In the genomic region with DNA sequence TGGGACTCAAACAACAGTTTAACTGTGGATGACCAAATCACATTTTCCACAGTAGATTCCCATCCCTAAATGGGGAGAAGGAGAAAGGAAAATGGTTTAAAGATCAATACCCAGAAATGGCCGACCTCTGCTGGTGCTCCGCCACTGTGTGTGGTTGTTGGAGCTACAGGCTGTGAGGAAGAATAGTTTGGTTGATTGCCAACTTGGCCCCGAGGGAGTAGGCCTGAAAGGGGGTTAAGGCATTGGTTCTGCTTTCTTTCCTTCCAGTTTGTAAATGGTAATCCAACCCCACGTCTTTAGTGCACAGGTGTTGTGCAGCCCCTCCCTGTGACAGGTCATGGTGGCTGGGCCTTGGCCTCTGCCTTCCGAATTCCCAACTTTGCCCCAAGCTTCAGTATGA, we compare ENCODE assay signal across 23 cellular contexts. TPM values are rescaled to one million over a fixed set of nuclear protein-coding genes. Genes with fewer than 3 reads are reported as not detected.
DNase-seq lines count a peak whose midpoint lies in the region; ATAC-seq, FAIRE-seq and TF ChIP-seq lines count a peak whose summit lies in the region.
"Had no signal": no experiment of that assay in that cellular context is flagged by ENCODE, and none has a peak within 500 bp of the region (broad histone marks: within the 10 kb centered on the region; RNA-seq: fewer than 3 reads in every experiment).

No MANE protein-coding gene starts in this region.

- intact Hi-C loops in GM12878 (cut with micrococcal nuclease; ENCODE audit: unreplicated experiment), result loop anchor here (10.0 kb wide), 2 partner anchors 201 to 209 kb away; no protein-coding TSS in a partner anchor

- no peak for TF ChIP-seq EP300 in GM12878 (IDR thresholded peaks at IDR 0.05; ENCODE audit: borderline replicate concordance in 1 of 2, control insufficient read depth in 1 of 2, low read depth in 2 of 2, low read length in 2 of 2)

- H4K20me1 ChIP-seq in GM12878 (ENCODE audit: control insufficient read depth, insufficient read depth), result no peaks in the 10 kb centered on the region

- no peaks in the 10 kb centered on the region for H3K4me1 Mint-ChIP-seq in natural killer cell treated with Interleukin-12 subunit alpha and Interleukin-12 subunit beta and Interleukin-15 and Interleukin-18, amount 100 ng/mL, for 72 hours (ENCODE audit: low read depth in 2 of 2)

- no peak overlapping the region for H3K4me3 Mint-ChIP-seq in natural killer cell treated with Interleukin-12 subunit alpha and Interleukin-12 subunit beta and Interleukin-15 and Interleukin-18, amount 100 ng/mL, for 72 hours

- no peaks in the 10 kb centered on the region; a peak in 2 of 4 replicates for H3K27me3 ChIP-seq in GM12878 (replicated peaks in 1 of 2; ENCODE audit: control insufficient read depth in 2 of 2, insufficient read depth in 2 of 2, low read length in 1 of 2)
- no peaks in the 10 kb centered on the region for H3K27me3 ChIP-seq in skeletal muscle tissue (ENCODE audit: control insufficient read depth in 3 of 3, insufficient read depth in 3 of 3, low read length in 3 of 3)

- H3K4me3 ChIP-seq in GM12878 (no peak overlapping the region), skeletal muscle tissue (ENCODE audit: low read length in 3 of 3) (no peak overlapping the region)
- H3K4me3 ChIP-seq: A549, GM23248, lower lobe of right lung had no signal

- WGBS in GM12878 (ENCODE audit: insufficient coverage, insufficient replicate concordance, low lambda C conversion rate, missing lambda C conversion rate), result under 1% methylated on average over 5 of the region's 5 CpGs

- no peak for TF ChIP-seq RAD21 in GM12878 (IDR thresholded peaks at IDR 0.05; ENCODE audit: insufficient read depth, low read depth, low read length)

- H3K9me3 ChIP-seq in GM12878 (replicated peaks; ENCODE audit: control insufficient read depth, insufficient read depth, low read length) (no peaks in the 10 kb centered on the region), skeletal muscle tissue (ENCODE audit: control insufficient read depth in 3 of 3, low read length in 3 of 3) (no peaks in the 10 kb centered on the region)
- H3K9me3 ChIP-seq: A549, lower lobe of right lung had no signal

- POLR2A ChIA-PET in GM12878 (lab: Charles Lee), result no interaction called here

- peak; percentile 73 for FAIRE-seq in GM12878 (lab: Jason Lieb, UNC)
- FAIRE-seq: A549, D721Med, endothelial cell of umbilical vein, islet of Langerhans had no signal

- peak in 2 of 3 experiments; percentile 10 to 44 for DNase-seq in NCI-H1417 (lab: John Stamatoyannopoulos, UW)
- DNase-seq in NCI-H1417 treated with DMSO at 0.1 percent for 48 hours (lab: John Stamatoyannopoulos, UW), result no peak
- DNase-seq in NCI-H1105 treated with DMSO at 0.1 percent for 48 hours (lab: John Stamatoyannopoulos, UW), result peak; percentile 64
- DNase-seq in GM12878 (ENCODE audit: low read depth, low spot score), result no peak
- no peak for DNase-seq in erythroblast (lab: John Stamatoyannopoulos, UW)
- no peak for DNase-seq in natural killer cell treated with Interleukin-12 subunit alpha and Interleukin-12 subunit beta and Interleukin-15 and Interleukin-18, amount 100 ng/mL, for 72 hours (ENCODE audit: low spot score)
- no peak for DNase-seq in stimulated activated CD4-positive, alpha-beta T cell treated with anti-CD3 and anti-CD28 coated beads, Interleukin-1b, Interleukin-23, amount 100 ng/mL, for 48 hours
- DNase-seq: activated CD4-positive, alpha-beta T cell treated with anti-CD3 and anti-CD28 coated beads, Interleukin-2, amount 50 U/mL, for 48 hours; activated effector memory CD4-positive, alpha-beta T cell treated with anti-CD3 and anti-CD28 coated beads, Interleukin-2, amount 50 U/mL, for 16 hours; dermis blood vessel endothelial cell; GDM1; hippocampal formation; lower lobe of right lung; NCI-H226; stimulated activated CD4-positive, alpha-beta T cell treated with anti-CD3 and anti-CD28 coated beads, Interleukin-15, amount 100 ng/mL, for 24 hours had no signal

- no peak overlapping the region for H3K9ac ChIP-seq in GM12878 (ENCODE audit: control insufficient read depth, insufficient read depth, low read length)
- H3K9ac ChIP-seq in skeletal muscle tissue (ENCODE audit: low read depth in 1 of 3, low read length in 3 of 3), result no peak overlapping the region
- H3K9ac ChIP-seq: GM23248 had no signal

- no peaks in the 10 kb centered on the region for H3K4me1 ChIP-seq in GM12878 (ENCODE audit: control insufficient read depth, insufficient read depth, low read length)
- H3K4me1 ChIP-seq in skeletal muscle tissue (ENCODE audit: control insufficient read depth in 3 of 3, insufficient read depth in 3 of 3, low read length in 3 of 3), result peaks cover 7 to 19% (median 13%) of the 10 kb centered on the region in 3 donors
- H3K4me1 ChIP-seq: A549, lower lobe of right lung had no signal

- CTCF ChIA-PET in GM12878 (lab: Yijun Ruan, JAX), result interaction anchor here (1.0 to 1.2 kb wide), 2 partner anchors 11 to 360 kb away, joined by 3 read pairs; no protein-coding TSS in a partner anchor

- no TSS peak for BruUV-seq in GM12878 (replicated peaks; lab: Mats Ljungman, UMichigan)

- H3K9me3 Mint-ChIP-seq in natural killer cell treated with Interleukin-12 subunit alpha and Interleukin-12 subunit beta and Interleukin-15 and Interleukin-18, amount 100 ng/mL, for 72 hours, result no peaks in the 10 kb centered on the region

- ATAC-seq in GM12878, result no peak
- ATAC-seq in natural killer cell treated with Interleukin-12 subunit alpha and Interleukin-12 subunit beta and Interleukin-15 and Interleukin-18, amount 100 ng/mL, for 72 hours, result no peak
- ATAC-seq: A549, lower lobe of right lung, SK-N-SH treated with all-trans-retinoic acid at 6 μM for 48 hours had no signal

- no peak for TF ChIP-seq CTCF in GM12878 (IDR thresholded peaks at IDR 0.05 in 2 of 3, conservative IDR thresholded peaks at IDR 0.05 in 1 of 3; ENCODE audit: control insufficient read depth in 2 of 3, extremely low read depth in 1 of 3, insufficient read depth in 1 of 3, low read depth in 3 of 3, low read length in 3 of 3)

- H3K27me3 Mint-ChIP-seq in natural killer cell treated with Interleukin-12 subunit alpha and Interleukin-12 subunit beta and Interleukin-15 and Interleukin-18, amount 100 ng/mL, for 72 hours, result peaks cover 13 to 40% of the 10 kb centered on the region in 2 donors

- no peak overlapping the region for H3K27ac ChIP-seq in GM12878 (ENCODE audit: control insufficient read depth, insufficient read depth)
- H3K27ac ChIP-seq in skeletal muscle tissue (ENCODE audit: low read depth, low read length), result peak overlapping the region; percentile 5
- H3K27ac ChIP-seq: A549, C4-2B, GM23248, lower lobe of right lung had no signal

- in situ Hi-C loops in GM12878 (cut with MboI), result no loop called here

- no peaks in the 10 kb centered on the region for H3K36me3 Mint-ChIP-seq in natural killer cell treated with Interleukin-12 subunit alpha and Interleukin-12 subunit beta and Interleukin-15 and Interleukin-18, amount 100 ng/mL, for 72 hours

- H3K4me2 ChIP-seq in GM12878 (ENCODE audit: control insufficient read depth, insufficient read depth), result no peak overlapping the region
- H3K4me2 ChIP-seq: A549 had no signal

- H3K79me2 ChIP-seq in GM12878 (ENCODE audit: control insufficient read depth, insufficient read depth, low read length), result no peaks in the 10 kb centered on the region

- no peak overlapping the region for H3K27ac Mint-ChIP-seq in natural killer cell treated with Interleukin-12 subunit alpha and Interleukin-12 subunit beta and Interleukin-15 and Interleukin-18, amount 100 ng/mL, for 72 hours

- TF ChIP-seq POLR2A in GM12878 (IDR thresholded peaks at IDR 0.05; ENCODE audit: low read depth, low read length) (no peak), erythroblast (IDR thresholded peaks at IDR 0.05; ENCODE audit: low read length) (no peak)

- no peak overlapping the region for H2AFZ ChIP-seq in GM12878 (ENCODE audit: control insufficient read depth, low read depth, low read length)
- H2AFZ ChIP-seq: GM23248 had no signal

- SMC1A ChIA-PET in GM12878 (lab: Charles Lee; ENCODE audit: uncharacterized antibody, unreplicated experiment), result interaction anchor here (0.9 to 1.3 kb wide), 3 partner anchors 19 to 198 kb away, joined by 3 to 5 read pairs (median 4); no protein-coding TSS in a partner anchor

- H3K36me3 ChIP-seq in GM12878 (ENCODE audit: control insufficient read depth in 2 of 2, insufficient read depth in 2 of 2, low read length in 1 of 2) (no peaks in the 10 kb centered on the region), skeletal muscle tissue (ENCODE audit: control insufficient read depth in 3 of 3, insufficient read depth in 3 of 3, low read length in 3 of 3) (no peaks in the 10 kb centered on the region)
- H3K36me3 ChIP-seq: lower lobe of right lung had no signal

- RAD21 ChIA-PET in GM12878 (lab: Charles Lee; ENCODE audit: unreplicated experiment), result interaction anchor here (1.1 to 1.3 kb wide), 2 partner anchors 51 to 163 kb away, joined by 3 to 4 read pairs; partner anchors contain the start of gene KALRN

TF ChIP-seq in GM12878, 131 proteins besides CTCF, POLR2A, EP300 and RAD21 (continues in another document):
- no peak for TF ChIP-seq EGR1 (IDR thresholded peaks at IDR 0.05; ENCODE audit: borderline replicate concordance in 1 of 2, low read depth in 2 of 2, low read length in 2 of 2)

RNA-seq across cellular contexts. Expression of gene KALRN, which starts 50.8 kb away (rescaled TPM):
- total RNA-seq in GM12878 (2013; cell fraction: nucleolus; rRNA removed), result 12.0 and 13.9 TPM in 2 replicates
- total RNA-seq in GM12878 (2014; rRNA removed), result 0.22 and 0.23 TPM in 2 replicates
- 0.27 and 0.32 TPM in 2 replicates for total RNA-seq in GM12878 (2014; rRNA removed; fragmentation: Illumina TruSeq; extraction: Trizol)
- 0.26 and 0.27 TPM in 2 replicates for total RNA-seq in GM12878 (2021)
- 0.94 TPM for polyA plus RNA-seq in GM12878 (2011; ENCODE audit: low read depth)
- 1.3 and 3.4 TPM in 2 replicates for polyA plus RNA-seq in GM12878 (2011; rRNA removed)
- polyA plus RNA-seq in GM12878 (2011; cell fraction: cytosol; rRNA removed), result 1.9 and 2.5 TPM in 2 replicates
- polyA plus RNA-seq in GM12878 (2011; cell fraction: nucleus; rRNA removed), result 2.5 and 3.8 TPM in 2 replicates
- polyA plus RNA-seq in GM12878 (2012), result 0.85 and 1.7 TPM in 2 replicates
- polyA plus RNA-seq in GM12878 (2014; fragmentation: Illumina TruSeq; extraction: Trizol), result 0.15 and 0.87 TPM in 2 replicates
- under 1 TPM; 0.02 to 0.03 TPM for polyA plus RNA-seq in GM12878 (2014; fragmentation: Nextera tagmentation; extraction: Ambion mirVana)
- polyA plus RNA-seq in GM12878 (2014; rRNA removed), result 0.13 and 0.17 TPM in 2 replicates
- polyA plus RNA-seq in GM12878 (2016; fragmentation: Nextera tagmentation; extraction: Ambion mirVana), result under 1 TPM in 1 of 2 experiments, not detected in 1; 0.25 TPM
- 3.8 and 5.2 TPM in 2 replicates for polyA minus RNA-seq in GM12878 (2011; rRNA and poly(A)+ RNA removed)
- polyA minus RNA-seq in GM12878 (2011; cell fraction: cytosol; rRNA and poly(A)+ RNA removed), result 1.2 and 2.1 TPM in 2 replicates
- 2.5 and 3.7 TPM in 2 replicates for polyA minus RNA-seq in GM12878 (2011; cell fraction: nucleus; rRNA and poly(A)+ RNA removed)
- 8.9 TPM for total RNA-seq in skeletal muscle tissue
- under 1 TPM; 0.26 to 0.86 TPM for total RNA-seq in natural killer cell treated with Interleukin-12 subunit alpha and Interleukin-12 subunit beta and Interleukin-15 and Interleukin-18, amount 100 ng/mL, for 72 hours

Comparison
In these comparisons a context has a peak if more than half of its experiments do, and no peak if none do; other contexts are left out.
1. DNase-seq: peak in NCI-H1417 (2 of 3) and NCI-H1105 treated with DMSO at 0.1 percent for 48 hours (single experiment); none in NCI-H1417 treated with DMSO at 0.1 percent for 48 hours (single experiment), GM12878 (single experiment), erythroblast (0 of 2), natural killer cell treated with Interleukin-12 subunit alpha and Interleukin-12 subunit beta and Interleukin-15 and Interleukin-18, amount 100 ng/mL, for 72 hours (single experiment) and stimulated activated CD4-positive, alpha-beta T cell treated with anti-CD3 and anti-CD28 coated beads, Interleukin-1b, Interleukin-23, amount 100 ng/mL, for 48 hours (single experiment).